In genomic region chr7:6413637-6414036, GRCh38 we compare ENCODE assay signal across 2 cellular contexts.
TF ChIP-seq lines count a peak whose summit lies in the region.

No MANE protein-coding gene starts in this region.

TF ChIP-seq in HepG2, 621 proteins besides CTCF, POLR2A, EP300 and RAD21:
- TF ChIP-seq ZBTB8A (CRISPR knock-in tag; IDR thresholded peaks at IDR 0.05; ENCODE audit: borderline replicate concordance, low read depth): no peak
- TF ChIP-seq RBM22 (optimal IDR thresholded peaks at IDR 0.05; ENCODE audit: low read length): peak; percentile 54
- peak; percentile 49 for TF ChIP-seq AGO2 (optimal IDR thresholded peaks at IDR 0.05; ENCODE audit: low read depth, low read length)
- peak; percentile 34; the same call in 1 of the 2 replicates for TF ChIP-seq ZC3H13 (CRISPR knock-in tag; IDR thresholded peaks at IDR 0.05)
- no peak for TF ChIP-seq ATRX (CRISPR knock-in tag; IDR thresholded peaks at IDR 0.05; ENCODE audit: borderline replicate concordance)

TF ChIP-seq in HEK293, 187 proteins besides CTCF, POLR2A, EP300 and RAD21:
- TF ChIP-seq ZNF561 (tag by site-specific recombination; IDR thresholded peaks at IDR 0.05; ENCODE audit: borderline replicate concordance): no peak
- no peak for TF ChIP-seq ZNF146 (tag by site-specific recombination; IDR thresholded peaks at IDR 0.05)
- peak; percentile 59 for TF ChIP-seq ZNF600 (tag by site-specific recombination; IDR thresholded peaks at IDR 0.05)
TF ChIP-seq in HEK293: peak in this region for 1.
